1 cellular context compared by ENCODE assay signal in genomic region chr7:6476596-6477374, GRCh38.
TF ChIP-seq lines count a peak whose summit lies in the region.

No MANE protein-coding gene starts in this region.

TF ChIP-seq in K562, 482 proteins besides CTCF, POLR2A, EP300 and RAD21 (continued from another document):
- TF ChIP-seq MCM7 (IDR thresholded peaks at IDR 0.05) (no peak), CTCFL (IDR thresholded peaks at IDR 0.05; ENCODE audit: borderline replicate concordance, insufficient read depth, low read depth, low read length, poor library complexity, severe bottlenecking) (no peak), XRCC3 (IDR thresholded peaks at IDR 0.05) (no peak)
TF ChIP-seq in K562: peak in this region for 0.
